Comparison of ENCODE assay signal across 12 cellular contexts in the genomic region with DNA sequence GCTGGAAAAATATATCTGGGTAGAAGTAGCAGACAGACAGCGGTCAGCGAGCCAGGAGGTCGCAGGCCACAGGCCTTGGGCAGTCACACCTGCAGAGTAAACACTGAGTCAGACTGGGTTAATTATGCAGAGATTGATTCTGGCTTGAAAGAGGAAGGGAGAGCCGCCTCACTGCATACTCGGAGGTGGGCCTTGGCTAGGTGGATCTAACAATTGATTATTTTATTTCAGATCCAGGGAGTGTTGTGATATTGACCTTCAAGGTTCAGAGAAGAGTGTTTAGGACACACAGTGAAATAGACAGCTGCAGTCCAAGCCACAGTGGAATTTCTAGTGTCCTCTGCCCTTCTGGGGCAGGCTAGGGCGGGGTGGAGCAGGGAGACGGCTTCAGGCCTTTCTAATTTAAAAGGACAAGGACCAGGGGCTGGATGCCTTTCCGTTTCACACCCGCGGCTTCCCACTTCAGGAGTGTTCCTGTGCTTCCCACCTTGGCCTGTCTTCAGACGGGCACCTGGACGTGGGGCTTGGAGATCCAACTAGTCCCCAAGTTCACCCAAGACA.
DNase-seq lines count a peak whose midpoint lies in the region; ATAC-seq and TF ChIP-seq lines count a peak whose summit lies in the region.
"Had no signal": no experiment of that assay in that cellular context is flagged by ENCODE, and none has a peak within 500 bp of the region (broad histone marks: within the 10 kb centered on the region; RNA-seq: fewer than 3 reads in every experiment).

No MANE protein-coding gene starts in this region.

- peak; percentile 41 for ATAC-seq in Right ventricle myocardium superior (ENCODE audit: poor library complexity)
- no peak for ATAC-seq in GM19397 (IDR thresholded peaks at IDR 0.05; ENCODE audit: unreplicated experiment)
- ATAC-seq: T-cell had no signal

- H3K4me3 ChIP-seq in right atrium auricular region (no peak overlapping the region), kidney epithelial cell (ENCODE audit: low read depth, low read length) (no peak overlapping the region), thyroid gland (replicated peaks in 1 of 3) (no peak overlapping the region)
- H3K4me3 ChIP-seq: adrenal gland had no signal

- no peak for TF ChIP-seq POLR2A in thyroid gland (IDR thresholded peaks at IDR 0.05)

- H3K4me1 ChIP-seq in right atrium auricular region = peaks cover 0 to 13% of the 10 kb centered on the region in 2 donors
- peaks cover 11 to 19% of the 10 kb centered on the region in 2 donors for H3K4me1 ChIP-seq in thyroid gland
- H3K4me1 ChIP-seq: adrenal gland had no signal

- no peak for DNase-seq in Right ventricle myocardium superior
- no peak for DNase-seq in right atrium auricular region (ENCODE audit: low spot score)
- peak; percentile 38 for DNase-seq in RWPE1 (ENCODE audit: low spot score)
- peak; percentile 34 for DNase-seq in kidney epithelial cell (ENCODE audit: low read depth)
- DNase-seq in thyroid gland = peak in 1 of 2 donors; percentile 52
- DNase-seq in NCI-H345 (lab: John Stamatoyannopoulos, UW) = no peak
- no peak for DNase-seq in stimulated activated naive CD4-positive, alpha-beta T cell (lab: John Stamatoyannopoulos, UW)
- DNase-seq: Kasumi-1, NCI-H526 treated with DMSO at 0.1 percent for 48 hours, T-cell had no signal

- CTCF ChIA-PET in RWPE1 (lab: Yijun Ruan, JAX) = interaction anchor here (0.6 kb wide), 1 partner anchor 164 kb away, joined by 3 read pairs; no protein-coding TSS in a partner anchor

- POLR2A ChIA-PET in RWPE1 (lab: Yijun Ruan, JAX; ENCODE audit: low non-redundant PET) = no interaction called here

- TF ChIP-seq CTCF in right atrium auricular region (IDR thresholded peaks at IDR 0.05) = no peak
- TF ChIP-seq CTCF in RWPE1 (conservative IDR thresholded peaks at IDR 0.05; ENCODE audit: low read depth) = no peak
- no peak for TF ChIP-seq CTCF in kidney epithelial cell (IDR thresholded peaks at IDR 0.05; ENCODE audit: insufficient read depth, low read length, poor library complexity, severe bottlenecking)
- TF ChIP-seq CTCF in thyroid gland (IDR thresholded peaks at IDR 0.05) = no peak

- no peaks in the 10 kb centered on the region for H3K9me3 ChIP-seq in right atrium auricular region
- H3K9me3 ChIP-seq in thyroid gland = no peaks in the 10 kb centered on the region
- H3K9me3 ChIP-seq: adrenal gland had no signal

- WGBS in thyroid gland, 2 donors = 56 to 79% methylated on average over 7 to 12 of the region's 12 CpGs

- intact Hi-C loops in Right ventricle myocardium superior (cut with DNase I) = no loop called here
- intact Hi-C loops in thyroid gland (cut with DNase I) = no loop called here

- H3K27me3 ChIP-seq in right atrium auricular region (no peaks in the 10 kb centered on the region), kidney epithelial cell (ENCODE audit: control insufficient read depth, insufficient read depth, low read length) (peaks cover 4% of the 10 kb centered on the region), thyroid gland (no peaks in the 10 kb centered on the region)
- H3K27me3 ChIP-seq: adrenal gland had no signal

- H3K36me3 ChIP-seq in right atrium auricular region = no peaks in the 10 kb centered on the region
- H3K36me3 ChIP-seq in kidney epithelial cell (ENCODE audit: control insufficient read depth, insufficient read depth, low read length) = no peaks in the 10 kb centered on the region
- H3K36me3 ChIP-seq in thyroid gland = no peaks in the 10 kb centered on the region
- H3K36me3 ChIP-seq: adrenal gland had no signal

- H3K27ac ChIP-seq in right atrium auricular region (no peak overlapping the region), RWPE1 (peak overlapping the region; percentile 35), thyroid gland (peak overlapping the region in 2 of 3 donors; percentile 31 to 42)
- H3K27ac ChIP-seq: adrenal gland had no signal

Comparison
In these comparisons a context has a peak if more than half of its experiments do, and no peak if none do; other contexts are left out.
1. DNase-seq: peak in RWPE1 (single experiment) and kidney epithelial cell (single experiment); none in Right ventricle myocardium superior (single experiment), right atrium auricular region (single experiment), NCI-H345 (single experiment) and stimulated activated naive CD4-positive, alpha-beta T cell (0 of 6).
2. H3K27ac ChIP-seq: peak in RWPE1 (single experiment) and thyroid gland (2 of 3); none in right atrium auricular region (0 of 2).